Comparison of ENCODE assay signal across 15 cellular contexts in genomic region chr4:69858683-69859082, GRCh38. TPM values are rescaled to one million over a fixed set of nuclear protein-coding genes. Genes with fewer than 3 reads are reported as not detected.
DNase-seq lines count a peak whose midpoint lies in the region; ATAC-seq, FAIRE-seq and TF ChIP-seq lines count a peak whose summit lies in the region.
"Had no signal": no experiment of that assay in that cellular context is flagged by ENCODE, and none has a peak within 500 bp of the region (broad histone marks: within the 10 kb centered on the region; RNA-seq: fewer than 3 reads in every experiment).

No MANE protein-coding gene starts in this region.

- ATAC-seq in pancreas (peak in 3 of 4 donors; percentile 55 to 70 (median 70)), HG02571 (IDR thresholded peaks at IDR 0.05; ENCODE audit: unreplicated experiment) (no peak)
- ATAC-seq: activated T-cell treated with anti-CD3 and anti-CD28 coated beads, Interleukin-2, amount 50 U/mL, for 4 hours had no signal

- no peak for TF ChIP-seq EP300 in stomach (IDR thresholded peaks at IDR 0.05)

- peak overlapping the region; percentile 8 to 11 for H3K9ac ChIP-seq in duodenal mucosa (ENCODE audit: low read depth in 1 of 2, low read length in 2 of 2)

- H3K27ac ChIP-seq in duodenal mucosa (ENCODE audit: low read depth, low read length) = no peak overlapping the region
- no peak overlapping the region for H3K27ac ChIP-seq in pancreas
- peak overlapping the region in 2 of 5 donors; percentile 51 to 55 for H3K27ac ChIP-seq in stomach
- H3K27ac ChIP-seq: sigmoid colon, SJSA1 had no signal

- 0 to 3% methylated on average over 1 of the region's 1 CpG for WGBS in pancreas, 2 donors
- 4 to 12% (median 7%) methylated on average over 1 of the region's 1 CpG for WGBS in stomach, 5 donors

- no peaks in the 10 kb centered on the region for H3K9me3 ChIP-seq in duodenal mucosa (ENCODE audit: control insufficient read depth in 1 of 2, low read length in 2 of 2)
- H3K9me3 ChIP-seq in pancreas = no peaks in the 10 kb centered on the region
- H3K9me3 ChIP-seq in stomach = no peaks in the 10 kb centered on the region
- H3K9me3 ChIP-seq: sigmoid colon, SJSA1 had no signal

- no peak for TF ChIP-seq POLR2A in stomach (IDR thresholded peaks at IDR 0.05)

- DNase-seq in LoVo (ENCODE audit: low spot score) = peak; percentile 63
- DNase-seq in NCI-H774 (lab: John Stamatoyannopoulos, UW) = peak; percentile 41
- DNase-seq in pancreas = no peak
- DNase-seq in T-helper 2 cell = no peak
- DNase-seq in stomach = no peak
- DNase-seq in OCI-M2 (lab: John Stamatoyannopoulos, UW; ENCODE audit: unreplicated experiment) = no peak
- DNase-seq: activated T-cell treated with anti-CD3 and anti-CD28 coated beads, Interleukin-2, amount 50 U/mL, for 4 hours; KBM-7; naive B cell; NCI-H2227 treated with DMSO at 0.1 percent for 48 hours; sigmoid colon had no signal

- intact Hi-C loops in pancreas (cut with DNase I) = no loop called here
- intact Hi-C loops in stomach (cut with DNase I; ENCODE audit: low total_unique reads) = no loop called here

- H3K36me3 ChIP-seq in duodenal mucosa (ENCODE audit: control insufficient read depth in 1 of 2, insufficient read depth in 2 of 2, low read length in 2 of 2) (no peaks in the 10 kb centered on the region), pancreas (no peaks in the 10 kb centered on the region), stomach (no peaks in the 10 kb centered on the region)
- H3K36me3 ChIP-seq: sigmoid colon, SJSA1 had no signal

- TF ChIP-seq CTCF in pancreas (IDR thresholded peaks at IDR 0.05) (no peak), stomach (IDR thresholded peaks at IDR 0.05) (no peak)

- FAIRE-seq in pancreas (lab: Jason Lieb, UNC) = no peak
- FAIRE-seq: astrocyte had no signal

- H3K27me3 ChIP-seq in duodenal mucosa (ENCODE audit: control insufficient read depth in 1 of 2, insufficient read depth in 2 of 2, low read length in 2 of 2) (no peaks in the 10 kb centered on the region), pancreas (no peaks in the 10 kb centered on the region), stomach (no peaks in the 10 kb centered on the region)
- H3K27me3 ChIP-seq: sigmoid colon, SJSA1 had no signal

- peak overlapping the region; percentile 45 to 60 for H3K4me3 ChIP-seq in duodenal mucosa (ENCODE audit: low read depth in 1 of 2, low read length in 2 of 2)
- no peak overlapping the region for H3K4me3 ChIP-seq in pancreas
- no peak overlapping the region for H3K4me3 ChIP-seq in stomach
- H3K4me3 ChIP-seq: sigmoid colon, SJSA1 had no signal

- H3K4me1 ChIP-seq in duodenal mucosa (ENCODE audit: control insufficient read depth in 1 of 2, insufficient read depth in 2 of 2, low read length in 2 of 2) (peaks cover 0 to 3% of the 10 kb centered on the region in 2 donors), pancreas (peaks cover 0 to 11% (median 5%) of the 10 kb centered on the region in 3 donors), stomach (peaks cover 0 to 12% (median 6%) of the 10 kb centered on the region in 4 donors)
- H3K4me1 ChIP-seq: sigmoid colon, SJSA1 had no signal

RNA-seq across cellular contexts. Expression of gene SULT1E1, which starts 1.3 kb away (rescaled TPM):
- under 1 TPM in 2 of 6 donors, not detected in 4; 0.13 to 0.37 TPM for total RNA-seq in pancreas
- polyA plus RNA-seq in pancreas = not detected
- 10 to 100 TPM in 1 of 5 donors, 1 to 10 TPM in 1, under 1 TPM in 1, not detected in 2; 0.87 to 52.1 (median 3.5) TPM for total RNA-seq in stomach
- polyA plus RNA-seq in stomach = 1 to 10 TPM in 1 of 3 donors, under 1 TPM in 2; 0.62 to 3.2 (median 0.68) TPM
- total RNA-seq: activated T-cell treated with anti-CD3 and anti-CD28 coated beads, Interleukin-2, amount 50 U/mL, for 4 hours; astrocyte; sigmoid colon; SJSA1 had no signal

Comparison
In these comparisons a context has a peak if more than half of its experiments do, and no peak if none do; other contexts are left out.
1. DNase-seq: peak in LoVo (single experiment) and NCI-H774 (single experiment); none in pancreas (0 of 6), T-helper 2 cell (0 of 5), stomach (single experiment) and OCI-M2 (single experiment).
2. H3K4me3 ChIP-seq: peak in duodenal mucosa (2 of 2); none in pancreas (0 of 4) and stomach (0 of 4).